In genomic region chr5:98372351-98372750, GRCh38 we compare ENCODE assay signal across 26 cellular contexts.
"Had no signal": no experiment of that assay in that cellular context is flagged by ENCODE, and none has a peak within 500 bp of the region (broad histone marks: within the 10 kb centered on the region; RNA-seq: fewer than 3 reads in every experiment).

No MANE protein-coding gene starts in this region.

- H3K27ac ChIP-seq: body of pancreas, breast epithelium, Peyer's patch, SJSA1 had no signal

- H3K4me3 ChIP-seq: body of pancreas, breast epithelium, Peyer's patch, SJSA1 had no signal

- H3K4me2 ChIP-seq: SK-N-SH had no signal

- H3K36me3 ChIP-seq: breast epithelium, Peyer's patch, SJSA1 had no signal

- ATAC-seq: activated CD8-positive, alpha-beta T cell treated with anti-CD3 and anti-CD28 coated beads for 36 hours; body of pancreas; PC-3 had no signal

- H3K4me1 ChIP-seq: body of pancreas, breast epithelium, Peyer's patch, SJSA1 had no signal

- H3K9me3 ChIP-seq: body of pancreas, breast epithelium, Peyer's patch, SJSA1 had no signal

- H3K27me3 ChIP-seq: body of pancreas, breast epithelium, Peyer's patch, SJSA1 had no signal

- DNase-seq: activated CD4-positive, alpha-beta T cell treated with anti-CD3 and anti-CD28 coated beads, Interleukin-2, amount 10 ng/mL, durations not matched to agents 24 days and 14 days; activated CD4-positive, alpha-beta T cell treated with anti-CD3 and anti-CD28 coated beads, Interleukin-2, amount 50 U/mL, for 4 hours; activated CD8-positive, alpha-beta T cell treated with anti-CD3 and anti-CD28 coated beads for 36 hours; activated naive CD4-positive, alpha-beta T cell treated with anti-CD3 and anti-CD28 coated beads, Interleukin-2, amount 50 U/mL, for 16 hours; activated naive CD8-positive, alpha-beta T cell treated with anti-CD3 and anti-CD28 coated beads for 36 hours; activated T-cell treated with anti-CD3 and anti-CD28 coated beads, Interleukin-2, amount 50 U/mL, for 24 hours; body of pancreas; Karpas-422; KBM-7; NCI-H1105; NCI-H1417 treated with DMSO at 0.1 percent for 48 hours; NCI-H1694; NCI-H1930; NCI-H2081 treated with DMSO at 0.1 percent for 48 hours; NCI-H345; NCI-H510A; NCI-H526; NCI-H748 treated with DMSO at 0.1 percent for 48 hours; NK-92 treated with Interleukin-12 subunit alpha and Interleukin-12 subunit beta, amount 100 ng/mL, for 24 hours; PC-3; Peyer's patch; RPMI8226; SHP77 treated with DMSO at 0.1 percent for 48 hours; SK-N-SH had no signal

- H3K9ac ChIP-seq: SK-N-SH had no signal
